In genomic region chr2:157735532-157735931, GRCh38 we compare ENCODE assay signal across 18 cellular contexts.
DNase-seq lines count a peak whose midpoint lies in the region; ATAC-seq and TF ChIP-seq lines count a peak whose summit lies in the region.
"Had no signal": no experiment of that assay in that cellular context is flagged by ENCODE, and none has a peak within 500 bp of the region (broad histone marks: within the 10 kb centered on the region; RNA-seq: fewer than 3 reads in every experiment).

No MANE protein-coding gene starts in this region.

- no peak for DNase-seq in HK-2 (ENCODE audit: unreplicated experiment)
- no peak for DNase-seq in mesothelial cell of epicardium (ENCODE audit: low spot score in 2 of 2, unreplicated experiment in 2 of 2)
- no peak for DNase-seq in inferior parietal cortex (ENCODE audit: extremely low spot score)
- no peak for DNase-seq in amygdala (lab: John Stamatoyannopoulos, UW)
- DNase-seq: 8988T, DMS153, EL, IMR-90, Kasumi-1, NCI-H187 treated with DMSO at 0.1 percent for 48 hours, NCI-H2171, NCI-H510A, SIG-M5, T-helper 17 cell had no signal

- ATAC-seq in GM18508 (IDR thresholded peaks at IDR 0.05; ENCODE audit: insufficient read depth, unreplicated experiment) (peak; percentile 71), GM19395 (IDR thresholded peaks at IDR 0.05; ENCODE audit: unreplicated experiment) (peak; percentile 57), HG02642 (IDR thresholded peaks at IDR 0.05; ENCODE audit: poor library complexity, unreplicated experiment) (peak; percentile 46), HG03432 (IDR thresholded peaks at IDR 0.05; ENCODE audit: unreplicated experiment) (peak; percentile 58)
- ATAC-seq: T-helper 17 cell had no signal

- no peak overlapping the region for H3K27ac Mint-ChIP-seq in mesothelial cell of epicardium
- H3K27ac Mint-ChIP-seq: T-helper 17 cell had no signal

- no peaks in the 10 kb centered on the region for H3K27me3 Mint-ChIP-seq in mesothelial cell of epicardium (ENCODE audit: low read depth)
- H3K27me3 Mint-ChIP-seq: T-helper 17 cell had no signal

- peaks cover 9% of the 10 kb centered on the region for H3K9me3 Mint-ChIP-seq in mesothelial cell of epicardium

- peaks cover 61% of the 10 kb centered on the region for H3K36me3 Mint-ChIP-seq in mesothelial cell of epicardium

- no peak for TF ChIP-seq CTCF in mesothelial cell of epicardium (IDR thresholded peaks at IDR 0.05; ENCODE audit: unreplicated experiment)

- no peaks in the 10 kb centered on the region for H3K4me1 Mint-ChIP-seq in mesothelial cell of epicardium
- H3K4me1 Mint-ChIP-seq: T-helper 17 cell had no signal

- H3K4me3 Mint-ChIP-seq in mesothelial cell of epicardium = no peak overlapping the region
- H3K4me3 Mint-ChIP-seq: T-helper 17 cell had no signal
